In genomic region chr20:19371112-19371511, GRCh38 we compare ENCODE assay signal across 7 cellular contexts.
"Had no signal": no experiment of that assay in that cellular context is flagged by ENCODE, and none has a peak within 500 bp of the region (broad histone marks: within the 10 kb centered on the region; RNA-seq: fewer than 3 reads in every experiment).

No MANE protein-coding gene starts in this region.

- H3K4me1 Mint-ChIP-seq: IgD-negative memory B cell had no signal

- H3K4me3 ChIP-seq: K562 had no signal

- H3K27me3 Mint-ChIP-seq: IgD-negative memory B cell had no signal

- ATAC-seq: HepG2, K562 had no signal

- DNase-seq: IMR-90, KBM-7, KG1 had no signal

- H3K27ac Mint-ChIP-seq: IgD-negative memory B cell had no signal

- H3K27ac ChIP-seq: HL-60 had no signal
